ENCODE assay signal across 8 cellular contexts in genomic region chr12:107984973-107985372, GRCh38.
"Had no signal": no experiment of that assay in that cellular context is flagged by ENCODE, and none has a peak within 500 bp of the region (broad histone marks: within the 10 kb centered on the region; RNA-seq: fewer than 3 reads in every experiment).

No MANE protein-coding gene starts in this region.

- H3K27ac ChIP-seq: GM23248, HL-60, KMS-11 had no signal

- H3K9me3 Mint-ChIP-seq: H9, IgD-negative memory B cell had no signal

- DNase-seq: GM23248, H9, HCEC 1CT, HFFc6, KBM-7 had no signal

- H3K4me3 Mint-ChIP-seq: H9, HFFc6, IgD-negative memory B cell had no signal

- H3K27ac Mint-ChIP-seq: H9, HFFc6, IgD-negative memory B cell had no signal

- H3K4me3 ChIP-seq: GM23248 had no signal

- H3K4me1 Mint-ChIP-seq: H9, IgD-negative memory B cell had no signal
